ENCODE assay signal across 3 cellular contexts in the genomic region with DNA sequence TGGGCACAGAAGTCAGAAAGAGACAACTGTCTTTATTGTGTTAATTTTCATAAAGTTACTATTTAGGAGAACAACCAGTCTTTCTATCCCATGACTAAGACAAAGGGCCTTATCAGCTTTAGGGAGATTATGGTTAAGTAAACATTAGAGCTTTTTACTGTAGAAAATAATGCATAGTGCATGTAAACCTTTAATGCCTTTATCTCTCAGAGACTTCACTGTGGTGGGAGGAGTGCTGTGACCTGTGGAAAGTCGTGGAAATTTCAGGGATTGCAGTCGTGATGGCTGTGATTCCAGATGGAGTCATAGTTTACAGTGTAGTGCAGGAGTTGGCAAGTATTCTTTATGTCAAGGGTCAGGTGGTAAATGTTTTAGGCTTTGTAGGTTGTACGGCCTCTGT.
A peak's percentile ranks its signal among the peaks of the same experiment; 100 is the strongest.
TF ChIP-seq lines count a peak whose summit lies in the region.

No MANE protein-coding gene starts in this region.

TF ChIP-seq in IMR-90, 13 proteins besides CTCF, POLR2A, EP300 and RAD21:
- TF ChIP-seq ELK1 (IDR thresholded peaks at IDR 0.05; ENCODE audit: borderline replicate concordance, low read depth, low read length): no peak
- 0 out of 2 replicates have a peak, but pooled peaks have one; percentile 19 for TF ChIP-seq BHLHE40 (IDR thresholded peaks at IDR 0.05; ENCODE audit: low read depth, low read length)
- no peak for TF ChIP-seq SMC3 (IDR thresholded peaks at IDR 0.05; ENCODE audit: low read depth, low read length)
- no peak for TF ChIP-seq MAFK (IDR thresholded peaks at IDR 0.05; ENCODE audit: low read depth, low read length)
- TF ChIP-seq RFX5 (IDR thresholded peaks at IDR 0.05; ENCODE audit: low read depth, low read length): no peak

TF ChIP-seq in K562, 482 proteins besides CTCF, POLR2A, EP300 and RAD21 (continues in another document):
- TF ChIP-seq, protein P1, sequence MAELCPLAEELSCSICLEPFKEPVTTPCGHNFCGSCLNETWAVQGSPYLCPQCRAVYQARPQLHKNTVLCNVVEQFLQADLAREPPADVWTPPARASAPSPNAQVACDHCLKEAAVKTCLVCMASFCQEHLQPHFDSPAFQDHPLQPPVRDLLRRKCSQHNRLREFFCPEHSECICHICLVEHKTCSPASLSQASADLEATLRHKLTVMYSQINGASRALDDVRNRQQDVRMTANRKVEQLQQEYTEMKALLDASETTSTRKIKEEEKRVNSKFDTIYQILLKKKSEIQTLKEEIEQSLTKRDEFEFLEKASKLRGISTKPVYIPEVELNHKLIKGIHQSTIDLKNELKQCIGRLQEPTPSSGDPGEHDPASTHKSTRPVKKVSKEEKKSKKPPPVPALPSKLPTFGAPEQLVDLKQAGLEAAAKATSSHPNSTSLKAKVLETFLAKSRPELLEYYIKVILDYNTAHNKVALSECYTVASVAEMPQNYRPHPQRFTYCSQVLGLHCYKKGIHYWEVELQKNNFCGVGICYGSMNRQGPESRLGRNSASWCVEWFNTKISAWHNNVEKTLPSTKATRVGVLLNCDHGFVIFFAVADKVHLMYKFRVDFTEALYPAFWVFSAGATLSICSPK (IDR thresholded peaks at IDR 0.05; ENCODE audit: borderline replicate concordance): no peak
- no peak for TF ChIP-seq ZNF354B (CRISPR knock-in tag; IDR thresholded peaks at IDR 0.05)
- TF ChIP-seq ZBTB7A (IDR thresholded peaks at IDR 0.05; ENCODE audit: borderline replicate concordance, control insufficient read depth, low read depth, low read length): no peak
- TF ChIP-seq MCM3 (IDR thresholded peaks at IDR 0.05): no peak
- TF ChIP-seq PHF8 (IDR thresholded peaks at IDR 0.05; ENCODE audit: borderline replicate concordance, low read length): no peak
- no peak for TF ChIP-seq PHTF2 (CRISPR knock-in tag; IDR thresholded peaks at IDR 0.05)
- TF ChIP-seq PHB (CRISPR knock-in tag; IDR thresholded peaks at IDR 0.05): no peak
- TF ChIP-seq STAT5A (IDR thresholded peaks at IDR 0.05; ENCODE audit: borderline replicate concordance, low read length): no peak
- TF ChIP-seq ATF7 (IDR thresholded peaks at IDR 0.05): no peak
- TF ChIP-seq, protein P2, sequence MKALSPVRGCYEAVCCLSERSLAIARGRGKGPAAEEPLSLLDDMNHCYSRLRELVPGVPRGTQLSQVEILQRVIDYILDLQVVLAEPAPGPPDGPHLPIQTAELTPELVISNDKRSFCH (CRISPR knock-in tag; IDR thresholded peaks at IDR 0.05): no peak
- TF ChIP-seq, protein P2 (tag; IDR thresholded peaks at IDR 0.05): no peak
- no peak for TF ChIP-seq FOS (IDR thresholded peaks at IDR 0.05; ENCODE audit: extremely low read depth, insufficient read length)
- TF ChIP-seq FOXJ3 (CRISPR knock-in tag; IDR thresholded peaks at IDR 0.05): no peak
- TF ChIP-seq E2F5 (CRISPR knock-in tag; IDR thresholded peaks at IDR 0.05): no peak
- no peak for TF ChIP-seq ZNF75A (CRISPR knock-in tag; IDR thresholded peaks at IDR 0.05)
- TF ChIP-seq, protein P3, sequence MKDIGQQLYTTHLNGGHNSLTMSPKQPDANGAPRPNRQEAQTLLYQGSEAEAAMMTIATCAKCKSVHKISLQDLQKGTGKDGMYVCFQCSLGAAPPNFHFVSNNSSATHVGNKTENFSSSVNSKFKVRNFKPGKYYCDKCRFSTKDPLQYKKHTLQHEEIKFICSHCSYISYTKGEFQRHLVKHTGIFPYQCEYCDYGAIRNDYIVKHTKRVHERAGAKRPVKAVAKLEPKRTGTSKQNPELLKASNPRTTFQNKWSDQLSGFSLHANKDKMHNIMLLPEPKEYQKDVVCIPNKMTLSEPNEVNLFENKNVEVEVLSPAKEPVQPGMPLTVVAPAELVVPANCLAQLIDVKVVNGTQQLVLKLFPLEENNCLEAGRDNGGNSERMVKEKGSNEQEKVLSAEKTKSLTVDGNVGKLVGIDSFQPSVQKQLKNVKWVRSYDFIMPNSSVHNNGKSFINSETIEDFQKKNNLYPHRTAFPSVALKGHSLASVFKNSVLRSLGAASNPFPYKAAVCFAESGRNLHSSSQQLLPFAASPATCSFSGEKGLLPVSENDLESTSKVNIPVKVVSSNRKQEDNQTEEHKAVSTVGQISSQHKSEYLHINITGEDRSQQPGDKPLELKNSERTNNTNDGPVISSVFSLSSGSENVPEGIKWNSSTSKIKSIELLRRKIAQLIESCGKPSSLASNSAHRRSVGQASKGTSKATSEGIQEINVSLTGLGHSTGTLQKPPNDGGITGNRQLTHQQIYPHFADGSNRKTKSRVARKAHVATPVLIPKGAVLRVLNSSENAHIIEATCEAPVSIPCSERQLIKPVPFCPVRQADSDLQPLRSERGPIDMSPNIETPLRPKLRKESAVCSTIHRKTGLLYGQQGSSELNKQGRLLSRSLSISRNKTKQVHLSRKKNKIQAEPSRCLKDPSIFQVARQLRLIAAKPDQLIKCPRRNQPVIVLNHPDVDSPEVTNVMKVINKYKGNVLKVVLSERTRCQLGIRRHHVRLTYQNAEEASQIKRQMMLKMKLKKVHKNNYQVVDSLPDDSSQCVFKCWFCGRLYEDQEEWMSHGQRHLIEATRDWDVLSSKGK (CRISPR knock-in tag; IDR thresholded peaks at IDR 0.05): no peak
- TF ChIP-seq HMGN3 (IDR thresholded peaks at IDR 0.05; ENCODE audit: borderline replicate concordance, extremely low read depth, insufficient read length, low read depth, low read length): no peak
- TF ChIP-seq FOXA3 (CRISPR knock-in tag; conservative IDR thresholded peaks at IDR 0.05 in 1 of 2, IDR thresholded peaks at IDR 0.05 in 1 of 2): peak in 1 of 2 experiments; percentile 51; a peak in 1 of 4 replicates
- no peak for TF ChIP-seq NFE2 (IDR thresholded peaks at IDR 0.05; ENCODE audit: low read depth)
- no peak for TF ChIP-seq MTA2 (IDR thresholded peaks at IDR 0.05; ENCODE audit: low read depth)
- peak; percentile 52; the same call in 1 of the 2 replicates for TF ChIP-seq DPF2 (IDR thresholded peaks at IDR 0.05)
- TF ChIP-seq, protein P4, sequence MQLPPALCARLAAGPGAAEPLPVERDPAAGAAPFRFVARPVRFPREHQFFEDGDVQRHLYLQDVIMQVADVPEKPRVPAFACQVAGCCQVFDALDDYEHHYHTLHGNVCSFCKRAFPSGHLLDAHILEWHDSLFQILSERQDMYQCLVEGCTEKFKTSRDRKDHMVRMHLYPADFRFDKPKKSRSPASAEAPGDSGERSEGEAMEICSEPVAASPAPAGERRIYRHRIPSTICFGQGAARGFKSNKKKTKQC (CRISPR knock-in tag; IDR thresholded peaks at IDR 0.05): no peak
- no peak for TF ChIP-seq SMAD3 (CRISPR knock-in tag; conservative IDR thresholded peaks at IDR 0.05)
- no peak for TF ChIP-seq NRF1 (conservative IDR thresholded peaks at IDR 0.05 in 1 of 2, IDR thresholded peaks at IDR 0.05 in 1 of 2)
- TF ChIP-seq ZNF785 (CRISPR knock-in tag; IDR thresholded peaks at IDR 0.05): no peak

TF ChIP-seq in HepG2, 621 proteins besides CTCF, POLR2A, EP300 and RAD21:
- TF ChIP-seq SOX6 (IDR thresholded peaks at IDR 0.05) (no peak), SOX6 (CRISPR knock-in tag; IDR thresholded peaks at IDR 0.05) (peak; percentile 15; the same call in 1 of the 2 replicates), TIGD3 (CRISPR knock-in tag; IDR thresholded peaks at IDR 0.05; ENCODE audit: borderline replicate concordance) (no peak), SOX13 (IDR thresholded peaks at IDR 0.05) (no peak), SOX13 (CRISPR knock-in tag; conservative IDR thresholded peaks at IDR 0.05 in 1 of 2, IDR thresholded peaks at IDR 0.05 in 1 of 2) (peak in 1 of 2 experiments; percentile 76; a peak in 2 of 4 replicates), SOX5 (CRISPR knock-in tag; IDR thresholded peaks at IDR 0.05; ENCODE audit: borderline replicate concordance) (peak; percentile 40; the same call in 1 of the 2 replicates), KAT2B (IDR thresholded peaks at IDR 0.05; ENCODE audit: borderline replicate concordance, low read depth, low read length) (no peak), ZNF24 (IDR thresholded peaks at IDR 0.05) (no peak), JARID2 (CRISPR knock-in tag; IDR thresholded peaks at IDR 0.05; ENCODE audit: insufficient replicate concordance) (no peak), ZNF841 (CRISPR knock-in tag; IDR thresholded peaks at IDR 0.05; ENCODE audit: borderline replicate concordance) (no peak), AKAP8 (CRISPR knock-in tag; IDR thresholded peaks at IDR 0.05) (no peak), ZNF552 (CRISPR knock-in tag; IDR thresholded peaks at IDR 0.05; ENCODE audit: borderline replicate concordance) (no peak)
